ENCODE assay signal across 25 cellular contexts in the genomic region with DNA sequence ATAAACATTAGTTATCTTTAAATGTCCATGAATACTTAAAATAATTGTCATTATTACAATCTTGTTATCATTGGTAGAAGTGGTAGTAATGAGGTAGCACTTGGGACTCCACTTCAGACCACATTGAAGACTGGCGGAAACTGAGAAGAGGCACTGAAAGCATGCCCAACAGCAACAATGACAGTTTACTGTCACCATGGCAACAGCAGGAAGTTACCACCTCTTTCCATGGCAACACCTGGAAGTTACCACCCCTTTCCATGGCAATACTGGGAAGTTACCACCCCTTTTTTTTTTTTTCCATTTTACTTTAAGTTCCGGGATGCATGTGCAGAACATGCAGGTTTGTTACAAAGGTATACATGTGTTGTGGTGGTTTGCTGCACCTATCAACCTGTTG.
DNase-seq lines count a peak whose midpoint lies in the region; ATAC-seq, FAIRE-seq and TF ChIP-seq lines count a peak whose summit lies in the region.
"Had no signal": no experiment of that assay in that cellular context is flagged by ENCODE, and none has a peak within 500 bp of the region (broad histone marks: within the 10 kb centered on the region; RNA-seq: fewer than 3 reads in every experiment).

No MANE protein-coding gene starts in this region.

- H3K4me1 Mint-ChIP-seq in H9 = no peaks in the 10 kb centered on the region
- H3K4me1 Mint-ChIP-seq in activated CD8-positive, alpha-beta T cell treated with anti-CD3 and anti-CD28 coated beads, Interleukin-2, amount 10 ng/mL, durations not matched to agents 7 days and 5 days (ENCODE audit: low read depth) = no peaks in the 10 kb centered on the region
- H3K4me1 Mint-ChIP-seq: CD14-positive monocyte; CD8-positive, alpha-beta memory T cell had no signal

- no peak overlapping the region for H3K4me3 Mint-ChIP-seq in H9
- H3K4me3 Mint-ChIP-seq in activated CD8-positive, alpha-beta T cell treated with anti-CD3 and anti-CD28 coated beads, Interleukin-2, amount 10 ng/mL, durations not matched to agents 7 days and 5 days = no peak overlapping the region
- H3K4me3 Mint-ChIP-seq: CD14-positive monocyte; CD4-positive, alpha-beta T cell; CD8-positive, alpha-beta memory T cell; HFFc6 had no signal

- H3K4me2 ChIP-seq in HepG2 (ENCODE audit: low read depth, low read length) = no peak overlapping the region
- H3K4me2 ChIP-seq in H9 (ENCODE audit: insufficient read depth, insufficient read length, low read length) = no peak overlapping the region
- H3K4me2 ChIP-seq in OCI-LY7 (ENCODE audit: low read length) = no peak overlapping the region
- H3K4me2 ChIP-seq: BLaER1 treated with 17β-estradiol and CSF1 and Interleukin-3, amounts not matched to agents 10 nM and 100 nM had no signal

- no peak overlapping the region for H3K23ac ChIP-seq in H9 (ENCODE audit: insufficient read length, low read depth, low read length)

- TF ChIP-seq POLR2A in HepG2 (IDR thresholded peaks at IDR 0.05; ENCODE audit: insufficient read depth in 1 of 2, low read depth in 2 of 2, low read length in 2 of 2) (no peak), right lobe of liver (IDR thresholded peaks at IDR 0.05) (no peak), thyroid gland (IDR thresholded peaks at IDR 0.05) (no peak)

- no peak overlapping the region for H3K14ac ChIP-seq in H9 (ENCODE audit: insufficient read depth, low read length)

- ATAC-seq in HepG2 = no peak
- no peak for ATAC-seq in right lobe of liver
- no peak for ATAC-seq in activated CD8-positive, alpha-beta T cell treated with anti-CD3 and anti-CD28 coated beads, Interleukin-2, amount 10 ng/mL, durations not matched to agents 7 days and 5 days
- ATAC-seq in GM21390 (IDR thresholded peaks at IDR 0.05; ENCODE audit: unreplicated experiment) = no peak

- H4K8ac ChIP-seq in H9 (replicated peaks; ENCODE audit: insufficient read length, low read depth, low read length) = no peak overlapping the region

- no peaks in the 10 kb centered on the region; a peak in 1 of 5 replicates for H3K9me3 Mint-ChIP-seq in H9
- H3K9me3 Mint-ChIP-seq in activated CD8-positive, alpha-beta T cell treated with anti-CD3 and anti-CD28 coated beads, Interleukin-2, amount 10 ng/mL, durations not matched to agents 7 days and 5 days (ENCODE audit: insufficient read depth) = peaks cover 15% of the 10 kb centered on the region

- no peaks in the 10 kb centered on the region for H3K79me2 ChIP-seq in HepG2 (ENCODE audit: insufficient read depth, low read length)
- no peaks in the 10 kb centered on the region for H3K79me2 ChIP-seq in H9 (ENCODE audit: insufficient read depth, low read length)
- H3K79me2 ChIP-seq in OCI-LY7 (ENCODE audit: insufficient read depth, low read depth, low read length) = no peaks in the 10 kb centered on the region

- BruUV-seq in HepG2 (replicated peaks; lab: Mats Ljungman, UMichigan) (no TSS peak), OCI-LY7 (replicated peaks; lab: Mats Ljungman, UMichigan) (no TSS peak)

- no peak overlapping the region for H3K4me3 ChIP-seq in HepG2 (replicated peaks in 1 of 3; ENCODE audit: insufficient read depth in 1 of 3, low read depth in 2 of 3, low read length in 3 of 3)
- H3K4me3 ChIP-seq in right lobe of liver = no peak overlapping the region
- H3K4me3 ChIP-seq in thyroid gland (replicated peaks in 1 of 3) = no peak overlapping the region
- no peak overlapping the region for H3K4me3 ChIP-seq in OCI-LY7 (ENCODE audit: low read depth, low read length, poor library complexity, severe bottlenecking)
- H3K4me3 ChIP-seq: BLaER1 treated with 17β-estradiol and CSF1 and Interleukin-3, amounts not matched to agents 10 nM and 100 nM; GM23248; HAP-1 had no signal

- POLR2A ChIA-PET in HepG2 (lab: Yijun Ruan, JAX) (no interaction called here), OCI-LY7 (lab: Charles Lee) (no interaction called here)
- POLR2A ChIA-PET in activated CD8-positive, alpha-beta T cell treated with anti-CD3 and anti-CD28 coated beads, Interleukin-2, amount 10 ng/mL, durations not matched to agents 7 days and 5 days (lab: Charles Lee) = no interaction called here

- no peak overlapping the region for H2BK5ac ChIP-seq in H9 (ENCODE audit: insufficient read length, low read length)

- H2AFZ ChIP-seq in HepG2 (ENCODE audit: low read length) (no peak overlapping the region), H9 (ENCODE audit: low read length) (no peak overlapping the region), OCI-LY7 (ENCODE audit: low read length) (no peak overlapping the region)
- H2AFZ ChIP-seq: GM23248 had no signal

- H3K4me1 ChIP-seq in HepG2 (ENCODE audit: insufficient read depth, low read length) (no peaks in the 10 kb centered on the region), right lobe of liver (no peaks in the 10 kb centered on the region), H9 (ENCODE audit: insufficient read depth, low read length) (no peaks in the 10 kb centered on the region), thyroid gland (no peaks in the 10 kb centered on the region), OCI-LY7 (ENCODE audit: insufficient read depth, low read length, poor library complexity, severe bottlenecking) (no peaks in the 10 kb centered on the region)
- H3K4me1 ChIP-seq: BE2C, HAP-1 had no signal

- no peak overlapping the region for H3K9ac ChIP-seq in HepG2 (ENCODE audit: insufficient read depth, low read depth, low read length)
- no peak overlapping the region for H3K9ac ChIP-seq in H9 (ENCODE audit: extremely low read depth, insufficient read length, low read length)
- H3K9ac ChIP-seq: BLaER1 treated with 17β-estradiol and CSF1 and Interleukin-3, amounts not matched to agents 10 nM and 100 nM; GM23248 had no signal

- no peaks in the 10 kb centered on the region for H3K23me2 ChIP-seq in H9 (ENCODE audit: insufficient read length, low read depth, low read length, poor library complexity, severe bottlenecking)

- H3K36me3 Mint-ChIP-seq in H9 (ENCODE audit: insufficient read depth in 1 of 3, low read depth in 3 of 3) = no peaks in the 10 kb centered on the region
- H3K36me3 Mint-ChIP-seq in activated CD8-positive, alpha-beta T cell treated with anti-CD3 and anti-CD28 coated beads, Interleukin-2, amount 10 ng/mL, durations not matched to agents 7 days and 5 days (ENCODE audit: low read depth) = no peaks in the 10 kb centered on the region
- H3K36me3 Mint-ChIP-seq: CD14-positive monocyte; CD8-positive, alpha-beta memory T cell had no signal

- no peak overlapping the region for H2AK5ac ChIP-seq in H9 (ENCODE audit: insufficient read length, low read length)

- no peak overlapping the region for H3K4ac ChIP-seq in H9 (ENCODE audit: low read depth, low read length)

- intact Hi-C loops in HepG2 (cut with micrococcal nuclease; ENCODE audit: unreplicated experiment) = no loop called here
- intact Hi-C loops in right lobe of liver (cut with DNase I) = no loop called here
- intact Hi-C loops in thyroid gland (cut with DNase I) = no loop called here
- intact Hi-C loops in OCI-LY7 (cut with micrococcal nuclease; ENCODE audit: unreplicated experiment) = no loop called here

- H2BK20ac ChIP-seq in H9 (ENCODE audit: low read depth, low read length, poor library complexity, severe bottlenecking) = no peak overlapping the region

- no peak overlapping the region for H4K5ac ChIP-seq in H9 (ENCODE audit: insufficient read length, low read depth, low read length)

- H3K36me3 ChIP-seq in HepG2 (replicated peaks in 1 of 2; ENCODE audit: control insufficient read depth in 1 of 2, insufficient read depth in 2 of 2, low read length in 2 of 2) = no peaks in the 10 kb centered on the region
- no peaks in the 10 kb centered on the region for H3K36me3 ChIP-seq in right lobe of liver
- H3K36me3 ChIP-seq in thyroid gland = no peaks in the 10 kb centered on the region
- no peaks in the 10 kb centered on the region for H3K36me3 ChIP-seq in OCI-LY7 (ENCODE audit: insufficient read depth, low read length)
- H3K36me3 ChIP-seq: BE2C; BLaER1 treated with 17β-estradiol and CSF1 and Interleukin-3, amounts not matched to agents 10 nM and 100 nM; HAP-1 had no signal

- H3K9me3 ChIP-seq in HepG2 (ENCODE audit: low read length) = no peaks in the 10 kb centered on the region
- no peaks in the 10 kb centered on the region for H3K9me3 ChIP-seq in right lobe of liver
- H3K9me3 ChIP-seq in H9 (ENCODE audit: control insufficient read depth, low read depth, low read length) = no peaks in the 10 kb centered on the region
- no peaks in the 10 kb centered on the region for H3K9me3 ChIP-seq in thyroid gland
- no peaks in the 10 kb centered on the region for H3K9me3 ChIP-seq in OCI-LY7 (ENCODE audit: low read length)
- H3K9me3 ChIP-seq: BE2C, HAP-1 had no signal

- WGBS in HepG2 (ENCODE audit: low lambda C conversion rate) = 93% methylated on average over 2 of the region's 2 CpGs
- 72% methylated on average over 2 of the region's 2 CpGs for WGBS in right lobe of liver (ENCODE audit: insufficient coverage, low coverage, low lambda C conversion rate, missing lambda C conversion rate)
- no CpG with 5 or more reads among the region's 2 CpGs for WGBS in H9 (ENCODE audit: extremely low coverage, insufficient read length, low lambda C conversion rate)
- WGBS in thyroid gland, 2 donors = 95 to 96% methylated on average over 2 of the region's 2 CpGs

- H3K27ac Mint-ChIP-seq in H9 = no peak overlapping the region
- no peak overlapping the region for H3K27ac Mint-ChIP-seq in activated CD8-positive, alpha-beta T cell treated with anti-CD3 and anti-CD28 coated beads, Interleukin-2, amount 10 ng/mL, durations not matched to agents 7 days and 5 days
- H3K27ac Mint-ChIP-seq: CD14-positive monocyte; CD4-positive, alpha-beta T cell; CD8-positive, alpha-beta memory T cell; HFFc6 had no signal

- no peaks in the 10 kb centered on the region for H3K79me1 ChIP-seq in H9 (ENCODE audit: insufficient read depth, low read depth, low read length, poor library complexity, severe bottlenecking)

- H3T11ph ChIP-seq in H9 (ENCODE audit: low read length) = no peak overlapping the region

- H3K56ac ChIP-seq in H9 (ENCODE audit: insufficient read length, low read depth, low read length) = peak overlapping the region; percentile 82

- no peak overlapping the region for H2BK12ac ChIP-seq in H9 (ENCODE audit: insufficient read length, low read depth, low read length)

- H3K18ac ChIP-seq in H9 (ENCODE audit: insufficient read length, low read depth, low read length) = no peak overlapping the region

- H3K27ac ChIP-seq in HepG2 (ENCODE audit: extremely low read length, insufficient read depth, low read length) (no peak overlapping the region), right lobe of liver (no peak overlapping the region), H9 (ENCODE audit: insufficient read length, low read depth, low read length) (no peak overlapping the region), thyroid gland (no peak overlapping the region), OCI-LY7 (ENCODE audit: low read depth, low read length, poor library complexity, severe bottlenecking) (no peak overlapping the region)
- H3K27ac ChIP-seq: 22Rv1; BLaER1 treated with 17β-estradiol and CSF1 and Interleukin-3, amounts not matched to agents 10 nM and 100 nM; GM23248 had no signal

- H4K20me1 ChIP-seq in HepG2 (ENCODE audit: insufficient read depth, low read length) (no peaks in the 10 kb centered on the region), H9 (ENCODE audit: control insufficient read depth, insufficient read depth, insufficient read length) (no peaks in the 10 kb centered on the region), OCI-LY7 (ENCODE audit: insufficient read depth, low read length) (no peaks in the 10 kb centered on the region)
- H4K20me1 ChIP-seq: BLaER1 treated with 17β-estradiol and CSF1 and Interleukin-3, amounts not matched to agents 10 nM and 100 nM had no signal

- H2BK120ac ChIP-seq in H9 (ENCODE audit: low read depth, low read length, poor library complexity, severe bottlenecking) = no peak overlapping the region

- in situ Hi-C loops in HepG2 (cut with HindIII; ENCODE audit: extremely low pct_ligation_motif_present, low pct_unique_long_range_greater_than_20kb) = no loop called here

- no peak for TF ChIP-seq RAD21 in HepG2 (CRISPR knock-in tag; IDR thresholded peaks at IDR 0.05)

- no peak overlapping the region for H2BK15ac ChIP-seq in H9 (ENCODE audit: low read depth, low read length)

- H3K9me2 ChIP-seq in OCI-LY7 (ENCODE audit: insufficient read depth, low read length) = no peaks in the 10 kb centered on the region

- no peak for TF ChIP-seq EP300 in HepG2 (IDR thresholded peaks at IDR 0.05; ENCODE audit: low read depth in 2 of 2, low read length in 2 of 2)
- no peak for TF ChIP-seq EP300 in HepG2 (CRISPR knock-in tag; IDR thresholded peaks at IDR 0.05; ENCODE audit: borderline replicate concordance)

- H3K27me3 Mint-ChIP-seq in H9 (ENCODE audit: low read depth) = peaks cover 32% of the 10 kb centered on the region
- H3K27me3 Mint-ChIP-seq in activated CD8-positive, alpha-beta T cell treated with anti-CD3 and anti-CD28 coated beads, Interleukin-2, amount 10 ng/mL, durations not matched to agents 7 days and 5 days (ENCODE audit: low read depth) = no peaks in the 10 kb centered on the region
- H3K27me3 Mint-ChIP-seq: CD4-positive, alpha-beta T cell had no signal

- DNase-seq in HepG2 (ENCODE audit: low spot score) (no peak), right lobe of liver (no peak), H9 (no peak), kidney tubule cell (ENCODE audit: low spot score) (peak; percentile 27), thyroid gland (no peak), OCI-LY7 (ENCODE audit: low spot score) (no peak)
- DNase-seq in activated CD8-positive, alpha-beta T cell treated with anti-CD3 and anti-CD28 coated beads, Interleukin-2, amount 10 ng/mL, durations not matched to agents 7 days and 5 days = no peak
- DNase-seq: AML-193; BE2C; Calu3; CD4-positive, alpha-beta T cell; CD8-positive, alpha-beta memory T cell; DMS53; DMS79 treated with DMSO at 0.1 percent for 48 hours; GM23248; HFFc6 had no signal

- FAIRE-seq in HepG2 (lab: Jason Lieb, UNC) = no peak
- FAIRE-seq: A204.1, G401.6, GM12892, H1 had no signal

- no peak overlapping the region for H4K91ac ChIP-seq in H9 (ENCODE audit: insufficient read length, low read depth, low read length)

- no peaks in the 10 kb centered on the region; a peak in 1 of 5 replicates for H3K27me3 ChIP-seq in HepG2 (ENCODE audit: control insufficient read depth in 1 of 2, insufficient read depth in 2 of 2, low read length in 2 of 2)
- H3K27me3 ChIP-seq in right lobe of liver = no peaks in the 10 kb centered on the region
- no peaks in the 10 kb centered on the region for H3K27me3 ChIP-seq in H9 (ENCODE audit: insufficient read depth, low read length)
- H3K27me3 ChIP-seq in thyroid gland = no peaks in the 10 kb centered on the region
- H3K27me3 ChIP-seq: BE2C; BLaER1 treated with 17β-estradiol and CSF1 and Interleukin-3, amounts not matched to agents 10 nM and 100 nM had no signal

- TF ChIP-seq CTCF in HepG2 (CRISPR knock-in tag; IDR thresholded peaks at IDR 0.05) = no peak
- no peak for TF ChIP-seq CTCF in right lobe of liver (IDR thresholded peaks at IDR 0.05)
- no peak for TF ChIP-seq CTCF in H9 (conservative IDR thresholded peaks at IDR 0.05)
- TF ChIP-seq CTCF in thyroid gland (IDR thresholded peaks at IDR 0.05) = no peak
- no peak for TF ChIP-seq CTCF in OCI-LY7 (conservative IDR thresholded peaks at IDR 0.05; ENCODE audit: low read length)

- CTCF ChIA-PET in HepG2 (lab: Yijun Ruan, JAX; ENCODE audit: low intra/inter-chr PET ratio, low total read pairs) (no interaction called here), OCI-LY7 (lab: Charles Lee; ENCODE audit: unreplicated experiment) (no interaction called here)
- CTCF ChIA-PET in activated CD8-positive, alpha-beta T cell treated with anti-CD3 and anti-CD28 coated beads, Interleukin-2, amount 10 ng/mL, durations not matched to agents 7 days and 5 days (lab: Charles Lee) = no interaction called here
